In genomic region chr11:20363500-20364411, GRCh38 we compare ENCODE assay signal across 8 cellular contexts. TPM values are rescaled to one million over a fixed set of nuclear protein-coding genes. Genes with fewer than 3 reads are reported as not detected.
DNase-seq lines count a peak whose midpoint lies in the region; ATAC-seq and TF ChIP-seq lines count a peak whose summit lies in the region.

Gene HTATIP2 (plus strand): TSS chr11:20363714. CDS start chr11:20364238, 524 bp downstream.

- H2AFZ ChIP-seq in OCI-LY1 (ENCODE audit: low read length), result peak within 1 kb of the TSS; percentile 81

- in situ Hi-C loops in GM18951 (cut with MboI; ENCODE audit: low sequenced_read_pairs, unreplicated experiment), result no loop called here

- peak within 1 kb of the TSS; percentile 62 for H3K9ac ChIP-seq in OCI-LY1 (ENCODE audit: low read length)
- peak within 1 kb of the TSS; percentile 60 to 74 for H3K9ac ChIP-seq in stomach smooth muscle (ENCODE audit: low read length in 2 of 2)

- no peaks in the 10 kb centered on the region for H3F3A ChIP-seq in OCI-LY1 (ENCODE audit: insufficient read depth, low read length)

- peaks cover 30% of the 10 kb centered on the region for H3K4me1 Mint-ChIP-seq in neural crest cell

- H3K27ac ChIP-seq in AG04450 (ENCODE audit: low read depth, low read length), result peak within 1 kb of the TSS; percentile 42
- H3K27ac ChIP-seq in OCI-LY1 (ENCODE audit: low read depth, low read length, poor library complexity, severe bottlenecking), result peak within 1 kb of the TSS; percentile 47
- H3K27ac ChIP-seq in foreskin keratinocyte, result peak within 1 kb of the TSS; percentile 95
- peak within 1 kb of the TSS; percentile 50 for H3K27ac ChIP-seq in stomach smooth muscle (ENCODE audit: low read length)

- peak within 1 kb of the TSS; percentile 85 for H3K4me3 Mint-ChIP-seq in neural crest cell

- no peaks in the 10 kb centered on the region for H4K20me1 ChIP-seq in OCI-LY1 (ENCODE audit: insufficient read depth, low read length)

- H3K36me3 ChIP-seq in OCI-LY1 (ENCODE audit: insufficient read depth, low read length) (peaks cover 16% of the 10 kb centered on the region), stomach smooth muscle (ENCODE audit: control insufficient read depth in 2 of 2, insufficient read depth in 2 of 2, low read length in 2 of 2) (no peaks in the 10 kb centered on the region)

- H3K4me1 ChIP-seq in OCI-LY1 (ENCODE audit: insufficient read depth, low read length, severe bottlenecking) (peaks cover 39% of the 10 kb centered on the region), foreskin keratinocyte (peaks cover 24% of the 10 kb centered on the region), stomach smooth muscle (ENCODE audit: control insufficient read depth, insufficient read depth, low read length) (peaks cover 12% of the 10 kb centered on the region)

- no peaks in the 10 kb centered on the region for H3K9me3 Mint-ChIP-seq in neural crest cell

- DNase-seq in AG04450 (ENCODE audit: low read depth, low spot score) (no peak), foreskin keratinocyte (no peak), neural crest cell (ENCODE audit: low read depth, low spot score) (peak; percentile 26)
- peak; percentile 91 for DNase-seq in activated effector memory CD4-positive, alpha-beta T cell treated with anti-CD3 and anti-CD28 coated beads, Interleukin-2, amount 50 U/mL, for 16 hours

- H3K9me3 ChIP-seq in AG04450 (ENCODE audit: control insufficient read depth, insufficient read depth, low read length) (no peaks in the 10 kb centered on the region), OCI-LY1 (ENCODE audit: low read length) (no peaks in the 10 kb centered on the region), stomach smooth muscle (ENCODE audit: control insufficient read depth in 2 of 2, low read length in 2 of 2) (no peaks in the 10 kb centered on the region)

- H3K4me3 ChIP-seq in AG04450 (ENCODE audit: low read depth, low read length) (peak within 1 kb of the TSS; percentile 63), OCI-LY1 (ENCODE audit: low read depth, low read length, poor library complexity, severe bottlenecking) (peak within 1 kb of the TSS; percentile 62), stomach smooth muscle (ENCODE audit: low read length in 2 of 2) (peak within 1 kb of the TSS; percentile 73 to 88)

- peak; percentile 84 for TF ChIP-seq POLR2A in GM18951 (IDR thresholded peaks at IDR 0.05; ENCODE audit: extremely low read depth, insufficient read depth, insufficient read length)

- H3K9me2 ChIP-seq in OCI-LY1 (ENCODE audit: low read depth, low read length), result no peaks in the 10 kb centered on the region

- TF ChIP-seq CTCF in AG04450 (IDR thresholded peaks at IDR 0.05; ENCODE audit: low read depth, low read length) (no peak), OCI-LY1 (IDR thresholded peaks at IDR 0.05; ENCODE audit: low read length) (no peak), foreskin keratinocyte (conservative IDR thresholded peaks at IDR 0.05) (no peak), neural crest cell (conservative IDR thresholded peaks at IDR 0.05) (no peak)

- ATAC-seq in HG03159 (IDR thresholded peaks at IDR 0.05; ENCODE audit: unreplicated experiment) (peak; percentile 94), foreskin keratinocyte (peak; percentile 75)

- peaks cover 2% of the 10 kb centered on the region for H3K36me3 Mint-ChIP-seq in neural crest cell (ENCODE audit: low read depth)

- CTCF ChIA-PET in AG04450 (lab: Charles Lee), result interaction anchor here (0.7 to 4.2 kb wide), 7 partner anchors 8 to 246 kb away, joined by 3 to 16 read pairs (median 4); no protein-coding TSS in a partner anchor

- H3K27me3 Mint-ChIP-seq in neural crest cell (ENCODE audit: low read depth), result peaks cover 25% of the 10 kb centered on the region

- H3K4me2 ChIP-seq in OCI-LY1 (ENCODE audit: low read length), result peak within 1 kb of the TSS; percentile 78

- POLR2A ChIA-PET in AG04450 (lab: Yijun Ruan, JAX), result no interaction called here

- peak within 1 kb of the TSS; percentile 47 for H3K27ac Mint-ChIP-seq in neural crest cell (ENCODE audit: unreplicated experiment)

- no peaks in the 10 kb centered on the region for H3K79me2 ChIP-seq in OCI-LY1 (ENCODE audit: insufficient read depth, low read length)

- no peaks in the 10 kb centered on the region for H3K27me3 ChIP-seq in AG04450 (ENCODE audit: control insufficient read depth, insufficient read depth, low read length)
- no peaks in the 10 kb centered on the region for H3K27me3 ChIP-seq in OCI-LY1 (ENCODE audit: insufficient read depth, low read length)
- H3K27me3 ChIP-seq in foreskin keratinocyte, result no peaks in the 10 kb centered on the region
- peaks cover 0 to 10% of the 10 kb centered on the region in 2 donors for H3K27me3 ChIP-seq in stomach smooth muscle (ENCODE audit: control insufficient read depth in 1 of 2, insufficient read depth in 2 of 2, low read length in 2 of 2)

RNA-seq across cellular contexts. Expression of gene HTATIP2, which starts in this region (rescaled TPM):
- 29.2 and 39.8 TPM in 2 replicates for polyA plus RNA-seq in AG04450 (2011; rRNA removed)
- polyA minus RNA-seq in AG04450 (2011; rRNA and poly(A)+ RNA removed), result 16.2 and 17.0 TPM in 2 replicates
- total RNA-seq in foreskin keratinocyte, result 24.2 and 26.7 TPM in 2 replicates
- polyA plus RNA-seq in foreskin keratinocyte, result 32.8 and 35.0 TPM in 2 replicates
- 17.0 and 17.8 TPM in 2 replicates for total RNA-seq in neural crest cell

Comparison
In these comparisons a context has a peak if more than half of its experiments do, and no peak if none do; other contexts are left out.
1. DNase-seq: peak in activated effector memory CD4-positive, alpha-beta T cell treated with anti-CD3 and anti-CD28 coated beads, Interleukin-2, amount 50 U/mL, for 16 hours (single experiment) and neural crest cell (single experiment); none in AG04450 (single experiment) and foreskin keratinocyte (0 of 2).
2. H3K27ac ChIP-seq: peak in every context shown above with its lines; median percentile 95 in foreskin keratinocyte; 50 in stomach smooth muscle; 47 in OCI-LY1; 42 in AG04450.
3. Peak in every context shown above with its lines, with median percentiles within 50 percentile points of each other: H3K4me3 ChIP-seq.